9 cellular contexts compared by ENCODE assay signal in genomic region chr3:13281657-13282527, GRCh38.
DNase-seq lines count a peak whose midpoint lies in the region; ATAC-seq, FAIRE-seq and TF ChIP-seq lines count a peak whose summit lies in the region.
"Had no signal": no experiment of that assay in that cellular context is flagged by ENCODE, and none has a peak within 500 bp of the region (broad histone marks: within the 10 kb centered on the region; RNA-seq: fewer than 3 reads in every experiment).

No MANE protein-coding gene starts in this region.

- H3K4me1 ChIP-seq in Peyer's patch: peaks cover 0 to 13% (median 7%) of the 10 kb centered on the region in 4 donors
- H3K4me1 ChIP-seq in pancreas: no peaks in the 10 kb centered on the region

- ATAC-seq in Right ventricle myocardium superior (ENCODE audit: poor library complexity) (peak; percentile 69), pancreas (peak; percentile 76 to 90 (median 85)), HG03439 (IDR thresholded peaks at IDR 0.05; ENCODE audit: unreplicated experiment) (no peak)

- DNase-seq in D721Med (ENCODE audit: insufficient read length, low spot score): peak; percentile 51
- DNase-seq in Peyer's patch: peak in 2 of 3 donors; percentile 44 to 60
- DNase-seq in Right ventricle myocardium superior: peak; percentile 74
- peak in 5 of 6 donors; percentile 56 to 73 (median 66) for DNase-seq in pancreas
- DNase-seq in LoVo (ENCODE audit: low spot score): no peak
- DNase-seq in SIG-M5 (lab: John Stamatoyannopoulos, UW): no peak
- DNase-seq in NCI-H1436 treated with DMSO at 0.1 percent for 48 hours (lab: John Stamatoyannopoulos, UW): no peak

- WGBS in pancreas, 2 donors: 2% methylated on average over 31 to 61 of the region's 61 CpGs

- H3K4me3 ChIP-seq in Peyer's patch (peak overlapping the region; percentile 24 to 54 (median 54)), pancreas (peak overlapping the region; percentile 37 to 69 (median 62))

- H3K36me3 ChIP-seq in Peyer's patch (no peaks in the 10 kb centered on the region), pancreas (no peaks in the 10 kb centered on the region)

- H3K27ac ChIP-seq in Peyer's patch (peak overlapping the region; percentile 27 to 65 (median 56)), pancreas (peak overlapping the region in 1 of 4 donors; percentile 28)

- intact Hi-C loops in Right ventricle myocardium superior (cut with DNase I): no loop called here
- intact Hi-C loops in pancreas (cut with DNase I): no loop called here

- H3K9me3 ChIP-seq in Peyer's patch: peaks cover 0 to 8% (median 4%) of the 10 kb centered on the region in 4 donors
- no peaks in the 10 kb centered on the region for H3K9me3 ChIP-seq in pancreas

- H3K27me3 ChIP-seq in Peyer's patch (peaks cover 0 to 17% of the 10 kb centered on the region in 2 donors), pancreas (no peaks in the 10 kb centered on the region)

- TF ChIP-seq POLR2A in Peyer's patch (IDR thresholded peaks at IDR 0.05): no peak

- FAIRE-seq in D721Med (lab: Jason Lieb, UNC) (no peak), pancreas (lab: Jason Lieb, UNC) (no peak)
- FAIRE-seq: GM18507 had no signal

- no peak for TF ChIP-seq CTCF in D721Med (IDR thresholded peaks at IDR 0.05; ENCODE audit: insufficient read depth, missing control alignments)
- no peak for TF ChIP-seq CTCF in Peyer's patch (IDR thresholded peaks at IDR 0.05)
- TF ChIP-seq CTCF in pancreas (IDR thresholded peaks at IDR 0.05): no peak

Comparison
In these comparisons a context has a peak if more than half of its experiments do, and no peak if none do; other contexts are left out.
1. DNase-seq: peak in D721Med (single experiment), Peyer's patch (2 of 3), Right ventricle myocardium superior (single experiment) and pancreas (5 of 6); none in LoVo (single experiment), SIG-M5 (single experiment) and NCI-H1436 treated with DMSO at 0.1 percent for 48 hours (single experiment).